ENCODE assay signal across 24 cellular contexts in the genomic region with DNA sequence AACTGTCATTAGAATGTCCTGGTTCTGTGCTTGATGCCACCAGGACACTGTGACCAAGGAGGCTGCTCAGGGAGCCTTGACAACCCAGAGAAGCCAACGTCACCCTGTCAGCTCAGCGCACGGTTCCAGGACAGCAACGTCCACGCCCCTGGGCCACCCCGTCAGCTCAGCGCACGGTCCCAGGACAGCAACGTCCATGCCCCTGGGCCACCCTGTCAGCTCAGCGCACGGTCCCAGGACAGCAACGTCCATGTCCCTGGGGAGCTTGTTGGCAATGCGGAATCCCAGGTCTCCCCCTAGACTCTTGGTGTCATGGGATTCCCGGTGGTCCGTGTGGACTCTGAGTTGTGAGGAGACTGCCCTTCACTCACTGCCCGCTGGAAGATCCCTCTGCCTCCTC. TPM values are rescaled to one million over a fixed set of nuclear protein-coding genes. Genes with fewer than 3 reads are reported as not detected.
"Had no signal": no experiment of that assay in that cellular context is flagged by ENCODE, and none has a peak within 500 bp of the region (broad histone marks: within the 10 kb centered on the region; RNA-seq: fewer than 3 reads in every experiment).

No MANE protein-coding gene starts in this region.

- H3K27me3 ChIP-seq: MG63 had no signal

- ATAC-seq: HepG2, SK-N-SH treated with all-trans-retinoic acid at 6 μM for 48 hours had no signal

- H3K36me3 ChIP-seq: MG63 had no signal

- DNase-seq: IMR-90, Karpas-422, KG1, MG63, NCI-H1092, NCI-H1105 treated with DMSO at 0.1 percent for 48 hours, NCI-H1417 treated with DMSO at 0.1 percent for 48 hours, NCI-H146, NCI-H1694 treated with DMSO at 0.1 percent for 48 hours, NCI-H1930, NCI-H2081, NCI-H2171, NCI-H226, NCI-H446, NCI-H510A, NCI-H524 treated with DMSO at 0.1 percent for 48 hours, NCI-H69, NCI-H774, Right ventricle myocardium superior, RPMI8226, SIG-M5 had no signal

- H3K4me3 ChIP-seq: MG63 had no signal

RNA-seq across cellular contexts. Expression of a gene that starts 51.0 kb away (rescaled TPM):
- total RNA-seq: HepG2, HT1080, IMR-90 had no signal
- polyA plus RNA-seq: HepG2, IMR-90 had no signal
